Comparison of ENCODE assay signal across 11 cellular contexts in the genomic region with DNA sequence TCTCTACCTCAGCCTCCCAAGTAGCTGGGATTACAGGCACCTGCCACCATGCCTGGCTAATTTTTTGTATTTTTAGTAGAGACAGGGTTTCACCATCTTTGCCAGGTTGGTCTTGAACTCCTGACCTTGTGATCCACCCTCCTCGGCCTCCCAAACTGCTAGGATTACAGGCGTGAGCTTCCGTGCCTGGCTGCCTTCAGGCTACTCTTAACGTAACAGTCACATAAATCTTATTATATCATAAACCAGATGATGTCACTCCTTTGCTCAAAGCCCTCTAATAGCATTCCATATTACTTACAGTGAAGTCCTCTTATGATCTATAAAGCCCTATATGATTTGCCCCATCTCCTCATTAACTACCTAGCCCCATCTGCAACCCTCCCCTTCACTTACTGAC. TPM values are rescaled to one million over a fixed set of nuclear protein-coding genes. Genes with fewer than 3 reads are reported as not detected.
"Had no signal": no experiment of that assay in that cellular context is flagged by ENCODE, and none has a peak within 500 bp of the region (broad histone marks: within the 10 kb centered on the region; RNA-seq: fewer than 3 reads in every experiment).

No MANE protein-coding gene starts in this region.

RNA-seq across cellular contexts. Expression of gene MYCT1, which starts 51.0 kb away (rescaled TPM):
- total RNA-seq: activated naive CD4-positive, alpha-beta T cell treated with anti-CD3 and anti-CD28 coated beads for 36 hours; activated naive CD4-positive, alpha-beta T cell treated with anti-CD3 and anti-CD28 coated beads, Interleukin-2, amount 50 U/mL, for 72 hours; activated naive CD8-positive, alpha-beta T cell treated with anti-CD3 and anti-CD28 coated beads for 36 hours; activated naive CD8-positive, alpha-beta T cell treated with anti-CD3 and anti-CD28 coated beads, Interleukin-2, amount 10 ng/mL, durations not matched to agents 7 days and 5 days; activated T-cell treated with anti-CD3 and anti-CD28 coated beads, Interleukin-2, amount 50 U/mL, for 4 hours; activated T-cell treated with anti-CD3 and anti-CD28 coated beads, Interleukin-2, amount 50 U/mL, for 72 hours; activated T-helper 1 cell treated with anti-CD3 and anti-CD28 coated beads, Interleukin-12 subunit alpha, Interleukin-12 subunit beta, Interleukin-2, Interleukin-4 antibody, amounts not matched to agents 30 ng/mL and 10 ng/mL and 1 ng/mL, durations not matched to agents 14 hours and 24 hours and 36 hours; activated T-helper 17 cell treated with anti-CD3 and anti-CD28 coated beads, Interleukin-2, amount 50 U/mL, for 72 hours; activated T-helper 2 cell treated with anti-CD3 and anti-CD28 coated beads, Interferon-gamma antibody, Interleukin-2, Interleukin-4, amounts not matched to agents 10 μg/mL and 5 μg/mL and 100 μg/mL, durations not matched to agents 14 hours and 24 hours and 36 hours; chondrocyte had no signal
- polyA plus RNA-seq: cardiac muscle cell had no signal
